9 cellular contexts compared by ENCODE assay signal in the genomic region with DNA sequence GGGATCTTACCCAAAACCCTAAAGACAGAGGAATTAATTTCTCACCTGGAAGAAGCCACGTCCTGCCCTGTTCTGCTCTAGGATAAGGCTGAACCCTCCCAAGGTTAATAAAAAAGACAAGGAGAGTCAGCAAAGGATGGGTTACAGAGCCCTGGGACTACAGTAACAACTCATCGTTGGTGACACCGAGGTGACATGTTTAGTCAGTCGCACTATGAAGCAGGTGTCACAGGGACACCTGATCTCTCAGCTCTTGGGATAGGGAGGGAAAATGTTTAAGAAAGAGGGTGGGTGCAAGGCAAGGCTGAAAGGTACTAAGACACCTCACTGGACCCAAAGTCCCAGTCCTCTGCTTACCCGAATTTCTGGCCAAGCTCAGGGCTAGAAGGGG. TPM values are rescaled to one million over a fixed set of nuclear protein-coding genes. Genes with fewer than 3 reads are reported as not detected.
A peak's percentile ranks its signal among the peaks of the same experiment; 100 is the strongest.
DNase-seq lines count a peak whose midpoint lies in the region; ATAC-seq, FAIRE-seq and TF ChIP-seq lines count a peak whose summit lies in the region.
"Had no signal": no experiment of that assay in that cellular context is flagged by ENCODE, and none has a peak within 500 bp of the region (broad histone marks: within the 10 kb centered on the region; RNA-seq: fewer than 3 reads in every experiment).

No MANE protein-coding gene starts in this region.

- no peak for TF ChIP-seq POLR2A in A549 (IDR thresholded peaks at IDR 0.05; ENCODE audit: low read length)

- no peaks in the 10 kb centered on the region for H3K36me3 ChIP-seq in MG63
- no peaks in the 10 kb centered on the region for H3K36me3 ChIP-seq in effector memory CD4-positive, alpha-beta T cell (ENCODE audit: control insufficient read depth, insufficient read depth, low read length)

- DNase-seq in A549 (ENCODE audit: low read depth in 1 of 2, low spot score in 1 of 2) = no peak
- DNase-seq in MG63 = no peak
- DNase-seq in effector memory CD4-positive, alpha-beta T cell = no peak
- no peak for DNase-seq in naive B cell
- DNase-seq in DMS114 treated with DMSO at 0.1 percent for 48 hours (lab: John Stamatoyannopoulos, UW; ENCODE audit: unreplicated experiment) = no peak
- DNase-seq in NCI-H1436 (lab: John Stamatoyannopoulos, UW) = no peak
- DNase-seq in activated CD4-positive, alpha-beta T cell treated with anti-CD3 and anti-CD28 coated beads for 4 hours = no peak
- no peak for DNase-seq in activated effector memory CD4-positive, alpha-beta T cell treated with Interleukin-2 at 50 U/mL for 16 hours

- no peak; a peak in 2 of 6 replicates for ATAC-seq in A549
- no peak for ATAC-seq in naive B cell (ENCODE audit: low read depth in 2 of 2)

- peaks cover 4 to 9% (median 7%) of the 10 kb centered on the region in 3 donors for H3K4me1 Mint-ChIP-seq in naive B cell

- FAIRE-seq in A549 (lab: Jason Lieb, UNC) = no peak
- FAIRE-seq: G401.6 had no signal

- peak overlapping the region; percentile 91 for H3K4me2 ChIP-seq in A549

- H3K9me3 Mint-ChIP-seq in naive B cell = peaks cover 0 to 2% (median 0%) of the 10 kb centered on the region in 7 donors

- H3K4me3 ChIP-seq in A549 (peak overlapping the region; percentile 79), MG63 (peak overlapping the region; percentile 59)
- peak overlapping the region; percentile 31 for H3K4me3 ChIP-seq in effector memory CD4-positive, alpha-beta T cell (ENCODE audit: insufficient read depth, low read depth, low read length, poor library complexity, severe bottlenecking)

- POLR2A ChIA-PET in A549 (lab: Yijun Ruan, JAX) = no interaction called here

- CTCF ChIA-PET in A549 (lab: Yijun Ruan, JAX) = no interaction called here

- TF ChIP-seq EP300 in A549 (IDR thresholded peaks at IDR 0.05) = no peak

- H3K4me1 ChIP-seq in A549 = no peaks in the 10 kb centered on the region
- no peaks in the 10 kb centered on the region for H3K4me1 ChIP-seq in effector memory CD4-positive, alpha-beta T cell (ENCODE audit: control insufficient read depth, insufficient read depth, low read length, poor library complexity, severe bottlenecking)

- H3K27ac ChIP-seq in A549 = peak overlapping the region; percentile 66 to 89; a peak in 4 of 6 replicates
- no peak overlapping the region for H3K27ac ChIP-seq in effector memory CD4-positive, alpha-beta T cell (ENCODE audit: insufficient read depth, low read length, poor library complexity, severe bottlenecking)

- H3K9me3 ChIP-seq in A549 = no peaks in the 10 kb centered on the region
- H3K9me3 ChIP-seq in MG63 = no peaks in the 10 kb centered on the region
- H3K9me3 ChIP-seq in effector memory CD4-positive, alpha-beta T cell (ENCODE audit: control insufficient read depth, low read length) = no peaks in the 10 kb centered on the region

- TF ChIP-seq CTCF in A549 (IDR thresholded peaks at IDR 0.05) = no peak

- H3K36me3 Mint-ChIP-seq in naive B cell = no peaks in the 10 kb centered on the region

- WGBS in A549 (ENCODE audit: missing lambda C conversion rate) = 23% methylated on average over 5 of the region's 5 CpGs

- H3K27me3 ChIP-seq in MG63 = no peaks in the 10 kb centered on the region
- H3K27me3 ChIP-seq in effector memory CD4-positive, alpha-beta T cell (replicated peaks; ENCODE audit: control insufficient read depth, insufficient read depth, low read length, poor library complexity, severe bottlenecking) = no peaks in the 10 kb centered on the region

- H3K27me3 Mint-ChIP-seq in naive B cell = peaks cover 39 to 80% (median 66%) of the 10 kb centered on the region in 3 donors

- peak overlapping the region; percentile 58 to 86 (median 74) for H3K4me3 Mint-ChIP-seq in naive B cell

- no peak for TF ChIP-seq RAD21 in A549 (conservative IDR thresholded peaks at IDR 0.05 in 1 of 2, IDR thresholded peaks at IDR 0.05 in 1 of 2)

- peak overlapping the region in 3 of 6 donors; percentile 47 to 66 (median 49) for H3K27ac Mint-ChIP-seq in naive B cell

TF ChIP-seq in A549, 52 proteins besides CTCF, POLR2A, EP300 and RAD21:
- no peak for TF ChIP-seq NFE2L2 (conservative IDR thresholded peaks at IDR 0.05; ENCODE audit: low read length)
- no peak for TF ChIP-seq PHF8 (IDR thresholded peaks at IDR 0.05; ENCODE audit: borderline replicate concordance, low read depth)
- TF ChIP-seq, protein P1, sequence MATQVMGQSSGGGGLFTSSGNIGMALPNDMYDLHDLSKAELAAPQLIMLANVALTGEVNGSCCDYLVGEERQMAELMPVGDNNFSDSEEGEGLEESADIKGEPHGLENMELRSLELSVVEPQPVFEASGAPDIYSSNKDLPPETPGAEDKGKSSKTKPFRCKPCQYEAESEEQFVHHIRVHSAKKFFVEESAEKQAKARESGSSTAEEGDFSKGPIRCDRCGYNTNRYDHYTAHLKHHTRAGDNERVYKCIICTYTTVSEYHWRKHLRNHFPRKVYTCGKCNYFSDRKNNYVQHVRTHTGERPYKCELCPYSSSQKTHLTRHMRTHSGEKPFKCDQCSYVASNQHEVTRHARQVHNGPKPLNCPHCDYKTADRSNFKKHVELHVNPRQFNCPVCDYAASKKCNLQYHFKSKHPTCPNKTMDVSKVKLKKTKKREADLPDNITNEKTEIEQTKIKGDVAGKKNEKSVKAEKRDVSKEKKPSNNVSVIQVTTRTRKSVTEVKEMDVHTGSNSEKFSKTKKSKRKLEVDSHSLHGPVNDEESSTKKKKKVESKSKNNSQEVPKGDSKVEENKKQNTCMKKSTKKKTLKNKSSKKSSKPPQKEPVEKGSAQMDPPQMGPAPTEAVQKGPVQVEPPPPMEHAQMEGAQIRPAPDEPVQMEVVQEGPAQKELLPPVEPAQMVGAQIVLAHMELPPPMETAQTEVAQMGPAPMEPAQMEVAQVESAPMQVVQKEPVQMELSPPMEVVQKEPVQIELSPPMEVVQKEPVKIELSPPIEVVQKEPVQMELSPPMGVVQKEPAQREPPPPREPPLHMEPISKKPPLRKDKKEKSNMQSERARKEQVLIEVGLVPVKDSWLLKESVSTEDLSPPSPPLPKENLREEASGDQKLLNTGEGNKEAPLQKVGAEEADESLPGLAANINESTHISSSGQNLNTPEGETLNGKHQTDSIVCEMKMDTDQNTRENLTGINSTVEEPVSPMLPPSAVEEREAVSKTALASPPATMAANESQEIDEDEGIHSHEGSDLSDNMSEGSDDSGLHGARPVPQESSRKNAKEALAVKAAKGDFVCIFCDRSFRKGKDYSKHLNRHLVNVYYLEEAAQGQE (IDR thresholded peaks at IDR 0.05) = no peak
- no peak for TF ChIP-seq RFX5 (IDR thresholded peaks at IDR 0.05)
- TF ChIP-seq MAZ (IDR thresholded peaks at IDR 0.05; ENCODE audit: borderline replicate concordance, low read depth, low read length) = no peak
- no peak for TF ChIP-seq POLR2AphosphoS2 (conservative IDR thresholded peaks at IDR 0.05; ENCODE audit: low read length)
- TF ChIP-seq, protein P2, sequence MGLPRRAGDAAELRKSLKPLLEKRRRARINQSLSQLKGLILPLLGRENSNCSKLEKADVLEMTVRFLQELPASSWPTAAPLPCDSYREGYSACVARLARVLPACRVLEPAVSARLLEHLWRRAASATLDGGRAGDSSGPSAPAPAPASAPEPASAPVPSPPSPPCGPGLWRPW (IDR thresholded peaks at IDR 0.05) = no peak
- TF ChIP-seq KDM5A (IDR thresholded peaks at IDR 0.05) = no peak
- no peak for TF ChIP-seq TFCP2L1 (CRISPR knock-in tag; IDR thresholded peaks at IDR 0.05)
TF ChIP-seq in A549: peak in this region for 0.

RNA-seq across cellular contexts. Expression of a gene that starts 0.6 kb away (rescaled TPM):
- polyA plus RNA-seq in A549 (2011; rRNA removed) (0.68 and 0.94 TPM in 2 replicates), A549 (2017; fragmentation: RNase III; extraction: RNeasy Plus Mini Kit Qiagen cat#74134 plus additional on column Dnase treatment) (1.4 to 2.2 TPM (median 1.8 TPM) in 3 replicates), naive B cell (ENCODE audit: low read depth in 6 of 6) (1 to 10 TPM in 1 of 6 donors, under 1 TPM in 2, not detected in 3; 0.13 to 2.6 (median 0.42) TPM)
- 0.83 and 1.3 TPM in 2 replicates for polyA plus RNA-seq in A549 (2012; cell fraction: cytosol; rRNA removed)
- polyA plus RNA-seq in A549 (2012; cell fraction: nucleus; rRNA removed) = 1.2 TPM in 2 replicates
- 2.0 and 2.8 TPM in 2 replicates for polyA minus RNA-seq in A549 (2011; rRNA and poly(A)+ RNA removed)
- 1.4 and 2.6 TPM in 2 replicates for total RNA-seq in MG63 (2014; rRNA removed; shearing (Covaris generic); ENCODE audit: low replicate concordance)
